ENCODE assay signal across 9 cellular contexts in the genomic region with DNA sequence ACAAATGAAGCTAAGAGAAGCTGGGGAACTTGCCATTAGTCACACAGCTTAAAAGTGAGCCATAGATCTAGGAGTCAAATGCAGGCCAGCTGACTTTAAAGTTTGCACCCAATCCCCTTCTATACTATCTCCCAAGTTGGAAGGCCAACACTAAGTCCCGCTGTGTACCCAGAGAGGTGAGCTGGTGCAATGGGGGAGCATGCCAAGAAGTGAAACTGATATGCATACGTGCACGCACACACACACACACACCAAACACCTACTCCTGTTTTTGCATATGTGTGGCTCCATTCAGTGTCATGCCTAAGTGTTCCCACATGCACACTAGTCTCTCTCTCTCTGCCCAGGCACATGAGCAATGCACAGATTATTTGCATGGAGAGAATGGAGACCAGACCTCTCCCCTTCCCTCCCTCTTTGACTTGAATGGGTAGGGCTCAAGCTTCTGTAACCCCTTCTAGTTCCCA. TPM values are rescaled to one million over a fixed set of nuclear protein-coding genes. Genes with fewer than 3 reads are reported as not detected.
DNase-seq lines count a peak whose midpoint lies in the region; ATAC-seq and TF ChIP-seq lines count a peak whose summit lies in the region.
"Had no signal": no experiment of that assay in that cellular context is flagged by ENCODE, and none has a peak within 500 bp of the region (broad histone marks: within the 10 kb centered on the region; RNA-seq: fewer than 3 reads in every experiment).

No MANE protein-coding gene starts in this region.

- no peaks in the 10 kb centered on the region for H3K36me3 ChIP-seq in GM23248 (ENCODE audit: low read depth)

- no peak overlapping the region for H3K9ac ChIP-seq in GM23248

- POLR2A ChIA-PET in GM10248 (lab: Yijun Ruan, JAX): interaction anchor here (0.6 kb wide), 1 partner anchor 11 kb away, joined by 8 read pairs; no protein-coding TSS in a partner anchor

- peaks cover 11% of the 10 kb centered on the region; the same call in 1 of the 2 replicates for H3K27me3 ChIP-seq in GM23248 (replicated peaks; ENCODE audit: insufficient read depth)

- H3F3A ChIP-seq in GM23248 (ENCODE audit: insufficient read depth): 0 out of 2 replicates have a peak, but pooled peaks cover 5% of the 10 kb centered on the region

- 96 to 98% methylated on average over 3 of the region's 3 CpGs for WGBS in GM23248 (ENCODE audit: low coverage in 1 of 2, low lambda C conversion rate in 2 of 2, missing lambda C conversion rate in 2 of 2), 2 experiments

- DNase-seq in GM10248 (ENCODE audit: extremely low spot score) (peak; percentile 69), RPMI8226 (peak; percentile 45), H4 (ENCODE audit: low spot score) (no peak), DMS79 treated with DMSO at 0.1 percent for 48 hours (lab: John Stamatoyannopoulos, UW) (no peak), GM23248 (no peak), HK-2 (ENCODE audit: unreplicated experiment) (no peak)

- no peaks in the 10 kb centered on the region for H4K20me1 ChIP-seq in GM23248 (ENCODE audit: insufficient read depth)

- peaks cover 4% of the 10 kb centered on the region for H3K4me1 ChIP-seq in GM23248 (ENCODE audit: insufficient read depth)

- CTCF ChIA-PET in GM10248 (lab: Yijun Ruan, JAX): interaction anchor here (1.6 to 23.0 kb wide), 5 partner anchors 9 to 39 kb away, joined by 4 to 916 read pairs (median 10); no protein-coding TSS in a partner anchor

- H3K27ac ChIP-seq in GM23248: no peak overlapping the region

- H3K4me2 ChIP-seq in GM23248 (ENCODE audit: unreplicated experiment): no peak overlapping the region

- no peaks in the 10 kb centered on the region for H3K9me3 ChIP-seq in GM23248 (ENCODE audit: low read depth)

- no peaks in the 10 kb centered on the region for H3K79me2 ChIP-seq in GM23248 (ENCODE audit: insufficient read depth)

- no peak overlapping the region for H2AFZ ChIP-seq in GM23248

- no peak overlapping the region for H3K4me3 ChIP-seq in GM23248

- no peaks in the 10 kb centered on the region for H3K9me2 ChIP-seq in GM23248 (ENCODE audit: insufficient read depth)

- in situ Hi-C loops in GM23248 (cut with MboI): no loop called here

- ATAC-seq in GM19351 (IDR thresholded peaks at IDR 0.05; ENCODE audit: unreplicated experiment) (peak; percentile 70), HG02938 (IDR thresholded peaks at IDR 0.05; ENCODE audit: unreplicated experiment) (peak; percentile 51)
- ATAC-seq: naive thymus-derived CD8-positive, alpha-beta T cell had no signal

- no peak for TF ChIP-seq CTCF in GM10248 (IDR thresholded peaks at IDR 0.05; ENCODE audit: control extremely low read depth, extremely low read depth, low read depth, missing control alignments)

RNA-seq across cellular contexts. Expression of a gene that starts 5.4 kb away (rescaled TPM):
- total RNA-seq in H4 (2014; rRNA removed; shearing (Covaris generic)): 0.12 TPM in 1 of 2 replicates, not detected in the other
- total RNA-seq in GM23248 (2014; rRNA removed; shearing (Covaris generic)): not detected in 2 replicates
- polyA plus RNA-seq in GM23248 (2016; fragmentation: Nextera tagmentation; extraction: Ambion mirVana): not detected in 2 replicates

RNA-seq across cellular contexts. Expression of a gene that starts 26.4 kb away (rescaled TPM):
- total RNA-seq in H4 (2014; rRNA removed; shearing (Covaris generic)): 0.21 and 2.1 TPM in 2 replicates
- total RNA-seq in GM23248 (2014; rRNA removed; shearing (Covaris generic)): not detected in 2 replicates
- not detected in 2 replicates for polyA plus RNA-seq in GM23248 (2016; fragmentation: Nextera tagmentation; extraction: Ambion mirVana)
- total RNA-seq: naive thymus-derived CD8-positive, alpha-beta T cell had no signal

RNA-seq across cellular contexts. Expression of a gene that starts 54.4 kb away (rescaled TPM):
- total RNA-seq in H4 (2014; rRNA removed; shearing (Covaris generic)): not detected in 2 replicates
- total RNA-seq in GM23248 (2014; rRNA removed; shearing (Covaris generic)): not detected in 2 replicates
- not detected in 2 replicates for polyA plus RNA-seq in GM23248 (2016; fragmentation: Nextera tagmentation; extraction: Ambion mirVana)
- total RNA-seq: naive thymus-derived CD8-positive, alpha-beta T cell had no signal
- polyA plus RNA-seq: naive thymus-derived CD8-positive, alpha-beta T cell had no signal

Comparison
In these comparisons a context has a peak if more than half of its experiments do, and no peak if none do; other contexts are left out.
1. DNase-seq: peak in GM10248 (single experiment) and RPMI8226 (single experiment); none in H4 (single experiment), DMS79 treated with DMSO at 0.1 percent for 48 hours (single experiment), GM23248 (single experiment) and HK-2 (single experiment).